Comparison of ENCODE assay signal across 11 cellular contexts in the genomic region with DNA sequence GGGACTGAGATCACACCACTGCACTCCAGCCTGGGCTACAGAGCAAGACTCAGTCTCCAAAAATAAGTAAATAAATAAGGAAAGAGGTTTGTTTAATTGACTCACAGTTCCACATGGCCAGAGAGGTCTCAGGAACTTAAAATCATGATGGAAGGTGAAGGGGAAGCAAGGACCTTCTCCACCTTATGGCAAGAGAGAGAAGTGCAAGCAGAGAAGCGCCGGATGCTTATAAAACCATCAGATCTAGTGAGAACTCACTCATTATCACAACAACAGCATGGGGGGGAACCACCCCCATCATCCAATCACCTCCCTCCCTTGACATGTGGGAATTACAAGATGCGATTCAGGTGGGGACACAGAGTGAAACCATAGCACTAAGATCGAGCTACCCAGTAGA. TPM values are rescaled to one million over a fixed set of nuclear protein-coding genes. Genes with fewer than 3 reads are reported as not detected.
DNase-seq lines count a peak whose midpoint lies in the region; ATAC-seq and TF ChIP-seq lines count a peak whose summit lies in the region.
"Had no signal": no experiment of that assay in that cellular context is flagged by ENCODE, and none has a peak within 500 bp of the region (broad histone marks: within the 10 kb centered on the region; RNA-seq: fewer than 3 reads in every experiment).

No MANE protein-coding gene starts in this region.

- in situ Hi-C loops in transverse colon (cut with MboI; ENCODE audit: low pct_ligation_motif_present in 1 of 4, low pct_unique_long_range_greater_than_20kb in 1 of 4, low sequenced_read_pairs in 3 of 4): loop anchor here in 2 of 4 donors (25.0 kb wide), 2 partner anchors 1213 to 1563 kb away; a partner anchor contains a TSS

- H3K27ac ChIP-seq in VCaP (no peak overlapping the region), transverse colon (no peak overlapping the region)

- POLR2A ChIA-PET in activated CD8-positive, alpha-beta T cell treated with anti-CD3 and anti-CD28 coated beads for 36 hours (lab: Charles Lee): no interaction called here
- POLR2A ChIA-PET in activated CD8-positive, alpha-beta T cell treated with anti-CD3 and anti-CD28 coated beads, Interleukin-2, amount 10 ng/mL, durations not matched to agents 7 days and 5 days (lab: Charles Lee): no interaction called here

- no peak for TF ChIP-seq POLR2A in transverse colon (IDR thresholded peaks at IDR 0.05)

- TF ChIP-seq EP300 in transverse colon (IDR thresholded peaks at IDR 0.05; ENCODE audit: low read depth): no peak

- peak; percentile 64 for ATAC-seq in activated CD8-positive, alpha-beta T cell treated with anti-CD3 and anti-CD28 coated beads for 36 hours
- no peak for ATAC-seq in activated CD8-positive, alpha-beta T cell treated with anti-CD3 and anti-CD28 coated beads, Interleukin-2, amount 10 ng/mL, durations not matched to agents 7 days and 5 days
- peak; percentile 90 for ATAC-seq in HG03159 (IDR thresholded peaks at IDR 0.05; ENCODE audit: unreplicated experiment)
- ATAC-seq in stimulated activated naive B cell treated with anti-CD40 and anti-IgM and Interleukin-4, amounts not matched to agents 10 μg/mL and 1 μg/mL and 100 μg/mL, for 72 hours (replicated peaks): no peak

- WGBS in transverse colon (ENCODE audit: low coverage in 1 of 2), 2 donors: 86 to 88% methylated on average over 3 to 4 of the region's 4 CpGs

- H3K36me3 Mint-ChIP-seq in activated CD8-positive, alpha-beta T cell treated with anti-CD3 and anti-CD28 coated beads for 36 hours (ENCODE audit: low read depth): no peaks in the 10 kb centered on the region
- no peaks in the 10 kb centered on the region for H3K36me3 Mint-ChIP-seq in activated CD8-positive, alpha-beta T cell treated with anti-CD3 and anti-CD28 coated beads, Interleukin-2, amount 10 ng/mL, durations not matched to agents 7 days and 5 days (ENCODE audit: low read depth)
- no peaks in the 10 kb centered on the region for H3K36me3 Mint-ChIP-seq in stimulated activated naive B cell treated with anti-CD40 and anti-IgM and Interleukin-4, amounts not matched to agents 10 μg/mL and 1 μg/mL and 100 μg/mL, for 72 hours
- H3K36me3 Mint-ChIP-seq: CD4-positive, alpha-beta memory T cell had no signal

- peaks cover 7 to 8% of the 10 kb centered on the region in 2 donors for H3K9me3 ChIP-seq in transverse colon

- peaks cover 5% of the 10 kb centered on the region for H3K9me3 Mint-ChIP-seq in activated CD8-positive, alpha-beta T cell treated with anti-CD3 and anti-CD28 coated beads for 36 hours
- no peaks in the 10 kb centered on the region for H3K9me3 Mint-ChIP-seq in activated CD8-positive, alpha-beta T cell treated with anti-CD3 and anti-CD28 coated beads, Interleukin-2, amount 10 ng/mL, durations not matched to agents 7 days and 5 days (ENCODE audit: insufficient read depth)
- H3K9me3 Mint-ChIP-seq in stimulated activated naive B cell treated with anti-CD40 and anti-IgM and Interleukin-4, amounts not matched to agents 10 μg/mL and 1 μg/mL and 100 μg/mL, for 72 hours: peaks cover 4 to 6% of the 10 kb centered on the region in 2 donors

- H3K4me1 Mint-ChIP-seq in activated CD8-positive, alpha-beta T cell treated with anti-CD3 and anti-CD28 coated beads for 36 hours (ENCODE audit: low read depth): no peaks in the 10 kb centered on the region
- H3K4me1 Mint-ChIP-seq in activated CD8-positive, alpha-beta T cell treated with anti-CD3 and anti-CD28 coated beads, Interleukin-2, amount 10 ng/mL, durations not matched to agents 7 days and 5 days (ENCODE audit: low read depth): no peaks in the 10 kb centered on the region
- H3K4me1 Mint-ChIP-seq in stimulated activated naive B cell treated with anti-CD40 and anti-IgM and Interleukin-4, amounts not matched to agents 10 μg/mL and 1 μg/mL and 100 μg/mL, for 72 hours: no peaks in the 10 kb centered on the region
- H3K4me1 Mint-ChIP-seq: activated B cell treated with CpG ODN at 0.5 μM for 24 hours; CD4-positive, alpha-beta memory T cell had no signal

- peaks cover 13% of the 10 kb centered on the region for H3K27me3 Mint-ChIP-seq in activated CD8-positive, alpha-beta T cell treated with anti-CD3 and anti-CD28 coated beads for 36 hours
- peaks cover 13% of the 10 kb centered on the region for H3K27me3 Mint-ChIP-seq in activated CD8-positive, alpha-beta T cell treated with anti-CD3 and anti-CD28 coated beads, Interleukin-2, amount 10 ng/mL, durations not matched to agents 7 days and 5 days (ENCODE audit: low read depth)
- peaks cover 32 to 56% of the 10 kb centered on the region in 2 donors for H3K27me3 Mint-ChIP-seq in stimulated activated naive B cell treated with anti-CD40 and anti-IgM and Interleukin-4, amounts not matched to agents 10 μg/mL and 1 μg/mL and 100 μg/mL, for 72 hours

- peak; percentile 18 for TF ChIP-seq CTCF in activated CD8-positive, alpha-beta T cell treated with anti-CD3 and anti-CD28 coated beads for 36 hours (IDR thresholded peaks at IDR 0.05)
- peak; percentile 79 for TF ChIP-seq CTCF in VCaP (conservative IDR thresholded peaks at IDR 0.05)
- peak in 4 of 5 experiments; percentile 10 to 23 (median 18) for TF ChIP-seq CTCF in transverse colon (IDR thresholded peaks at IDR 0.05)

- peak; percentile 19 for DNase-seq in activated CD8-positive, alpha-beta T cell treated with anti-CD3 and anti-CD28 coated beads for 36 hours
- DNase-seq in activated CD8-positive, alpha-beta T cell treated with anti-CD3 and anti-CD28 coated beads, Interleukin-2, amount 10 ng/mL, durations not matched to agents 7 days and 5 days: no peak
- no peak for DNase-seq in transverse colon
- no peak for DNase-seq in NCI-H1436 (lab: John Stamatoyannopoulos, UW)
- no peak for DNase-seq in stimulated activated naive B cell treated with anti-CD40 and anti-IgM and Interleukin-4, amounts not matched to agents 10 μg/mL and 1 μg/mL and 100 μg/mL, for 72 hours
- DNase-seq in activated CD4-positive, alpha-beta T cell treated with anti-CD3 and anti-CD28 coated beads, Interleukin-2, amount 50 U/mL, for 48 hours: no peak
- DNase-seq: activated B cell treated with CpG ODN at 0.5 μM for 24 hours; CD4-positive, alpha-beta memory T cell had no signal

- no peaks in the 10 kb centered on the region for H3K36me3 ChIP-seq in transverse colon

- no peaks in the 10 kb centered on the region for H3K4me1 ChIP-seq in transverse colon

- no peak overlapping the region for H3K27ac Mint-ChIP-seq in activated CD8-positive, alpha-beta T cell treated with anti-CD3 and anti-CD28 coated beads for 36 hours
- no peak overlapping the region for H3K27ac Mint-ChIP-seq in activated CD8-positive, alpha-beta T cell treated with anti-CD3 and anti-CD28 coated beads, Interleukin-2, amount 10 ng/mL, durations not matched to agents 7 days and 5 days
- no peak overlapping the region for H3K27ac Mint-ChIP-seq in stimulated activated naive B cell treated with anti-CD40 and anti-IgM and Interleukin-4, amounts not matched to agents 10 μg/mL and 1 μg/mL and 100 μg/mL, for 72 hours
- H3K27ac Mint-ChIP-seq: activated B cell treated with CpG ODN at 0.5 μM for 24 hours; CD4-positive, alpha-beta memory T cell had no signal

- H3K4me3 ChIP-seq in transverse colon: no peak overlapping the region
- H3K4me3 ChIP-seq: lung had no signal

- CTCF ChIA-PET in activated CD8-positive, alpha-beta T cell treated with anti-CD3 and anti-CD28 coated beads for 36 hours (lab: Charles Lee): interaction anchor here (1.5 to 1.6 kb wide), 2 partner anchors 16 to 18 kb away, joined by 6 to 7 read pairs; no protein-coding TSS in a partner anchor
- CTCF ChIA-PET in activated CD8-positive, alpha-beta T cell treated with anti-CD3 and anti-CD28 coated beads, Interleukin-2, amount 10 ng/mL, durations not matched to agents 7 days and 5 days (lab: Charles Lee): interaction anchor here (0.8 to 8.1 kb wide), 3 partner anchors 18 to 1520 kb away, joined by 3 to 52 read pairs (median 3); no protein-coding TSS in a partner anchor

- intact Hi-C loops in activated CD8-positive, alpha-beta T cell treated with anti-CD3 and anti-CD28 coated beads for 36 hours (cut with micrococcal nuclease): no loop called here
- intact Hi-C loops in transverse colon (cut with DNase I; ENCODE audit: low total_unique reads): no loop called here

- no peaks in the 10 kb centered on the region for H3K27me3 ChIP-seq in transverse colon

- no peak overlapping the region for H3K4me3 Mint-ChIP-seq in activated CD8-positive, alpha-beta T cell treated with anti-CD3 and anti-CD28 coated beads for 36 hours
- no peak overlapping the region for H3K4me3 Mint-ChIP-seq in activated CD8-positive, alpha-beta T cell treated with anti-CD3 and anti-CD28 coated beads, Interleukin-2, amount 10 ng/mL, durations not matched to agents 7 days and 5 days
- H3K4me3 Mint-ChIP-seq in stimulated activated naive B cell treated with anti-CD40 and anti-IgM and Interleukin-4, amounts not matched to agents 10 μg/mL and 1 μg/mL and 100 μg/mL, for 72 hours: no peak overlapping the region
- H3K4me3 Mint-ChIP-seq: activated B cell treated with CpG ODN at 0.5 μM for 24 hours; CD4-positive, alpha-beta memory T cell had no signal

RNA-seq across cellular contexts. Expression of a gene that starts 22.8 kb away (rescaled TPM):
- total RNA-seq in activated CD8-positive, alpha-beta T cell treated with anti-CD3 and anti-CD28 coated beads for 36 hours: 1 to 10 TPM; 1.6 to 1.9 TPM
- total RNA-seq in activated CD8-positive, alpha-beta T cell treated with anti-CD3 and anti-CD28 coated beads, Interleukin-2, amount 10 ng/mL, durations not matched to agents 7 days and 5 days: under 1 TPM; 0.13 to 0.16 TPM
- 100 to 1,000 TPM in 1 of 4 donors, 10 to 100 TPM in 3; 39.0 to 125 (median 50.3) TPM for total RNA-seq in transverse colon

Comparison
In these comparisons a context has a peak if more than half of its experiments do, and no peak if none do; other contexts are left out.
1. ATAC-seq: peak in activated CD8-positive, alpha-beta T cell treated with anti-CD3 and anti-CD28 coated beads for 36 hours (single experiment) and HG03159 (single experiment); none in activated CD8-positive, alpha-beta T cell treated with anti-CD3 and anti-CD28 coated beads, Interleukin-2, amount 10 ng/mL, durations not matched to agents 7 days and 5 days (single experiment) and stimulated activated naive B cell treated with anti-CD40 and anti-IgM and Interleukin-4, amounts not matched to agents 10 μg/mL and 1 μg/mL and 100 μg/mL, for 72 hours (0 of 2).
2. CTCF ChIP-seq: peak in every context shown above with its lines; median percentile 79 in VCaP; 18 in activated CD8-positive, alpha-beta T cell treated with anti-CD3 and anti-CD28 coated beads for 36 hours; 18 in transverse colon.
3. RNA of a gene that starts 22.8 kb away (total RNA-seq): 39.0 to 125 TPM in transverse colon; 1.6 to 1.9 TPM in activated CD8-positive, alpha-beta T cell treated with anti-CD3 and anti-CD28 coated beads for 36 hours and 0.13 to 0.16 TPM in activated CD8-positive, alpha-beta T cell treated with anti-CD3 and anti-CD28 coated beads, Interleukin-2, amount 10 ng/mL, durations not matched to agents 7 days and 5 days; every median in the first group is over 10 times any median in the second.